ENCODE assay signal across 17 cellular contexts in the genomic region with DNA sequence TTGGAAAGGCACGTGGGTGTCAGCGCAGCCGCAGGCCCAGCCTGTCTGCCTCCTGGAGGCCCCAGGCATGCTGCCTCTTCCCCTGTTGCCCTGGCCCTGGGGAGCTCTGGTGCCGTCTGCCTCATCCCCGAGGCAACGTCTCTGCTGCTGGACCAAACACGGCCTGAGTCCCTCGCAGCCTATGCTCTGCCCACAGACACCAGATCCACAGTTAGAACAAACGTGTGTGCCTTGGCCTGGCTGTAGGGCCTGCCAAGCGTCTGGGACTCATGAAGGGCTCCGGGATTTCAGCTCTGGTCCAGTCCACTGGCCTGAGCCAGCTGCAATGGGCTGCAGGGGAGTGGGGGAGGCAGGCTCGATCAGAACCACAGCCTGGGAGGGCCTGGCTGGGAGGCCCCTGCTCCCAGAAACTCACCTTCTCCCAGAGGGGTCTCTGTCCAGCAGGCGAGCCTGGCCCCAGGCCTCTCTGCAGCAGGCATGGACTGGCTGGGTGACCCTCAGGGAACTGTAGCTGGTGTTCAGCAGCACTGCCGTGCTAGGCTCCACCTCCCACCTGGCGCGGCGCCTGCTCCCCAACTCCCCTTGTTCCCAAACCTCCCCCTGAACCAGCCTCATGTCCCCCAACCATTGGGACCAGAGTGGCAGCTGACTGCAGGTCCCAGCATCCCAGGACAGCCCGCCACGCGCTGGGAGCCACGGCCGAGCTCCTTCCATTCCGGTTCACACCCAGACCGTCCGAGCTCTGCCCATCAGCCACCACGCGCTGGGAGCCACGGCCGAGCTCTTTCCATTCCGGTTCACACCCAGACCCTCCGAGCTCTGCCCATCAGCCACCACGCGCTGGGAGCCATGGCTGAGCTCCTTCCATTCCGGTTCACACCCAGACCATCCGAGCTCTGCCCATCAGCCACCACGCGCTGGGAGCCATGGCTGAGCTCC.
DNase-seq lines count a peak whose midpoint lies in the region; ATAC-seq, FAIRE-seq and TF ChIP-seq lines count a peak whose summit lies in the region.
"Had no signal": no experiment of that assay in that cellular context is flagged by ENCODE, and none has a peak within 500 bp of the region (broad histone marks: within the 10 kb centered on the region; RNA-seq: fewer than 3 reads in every experiment).

No MANE protein-coding gene starts in this region.

- TF ChIP-seq RAD21 in K562 (CRISPR knock-in tag; conservative IDR thresholded peaks at IDR 0.05 in 1 of 2, IDR thresholded peaks at IDR 0.05 in 1 of 2), result no peak

- no peak for FAIRE-seq in K562 (lab: Jason Lieb, UNC)

- H3K9me1 ChIP-seq in K562 (ENCODE audit: control insufficient read depth, insufficient read depth, low read length), result no peaks in the 10 kb centered on the region

- H3K27me3 Mint-ChIP-seq in activated T-cell treated with anti-CD3 and anti-CD28 coated beads, Interleukin-2, amount 50 U/mL, for 4 hours (ENCODE audit: low read depth), result peaks cover 10% of the 10 kb centered on the region
- peaks cover 10% of the 10 kb centered on the region for H3K27me3 Mint-ChIP-seq in mesothelial cell of epicardium (ENCODE audit: low read depth)

- H3K36me3 Mint-ChIP-seq in activated T-cell treated with anti-CD3 and anti-CD28 coated beads, Interleukin-2, amount 50 U/mL, for 4 hours (ENCODE audit: insufficient read depth), result no peaks in the 10 kb centered on the region
- H3K36me3 Mint-ChIP-seq in mesothelial cell of epicardium, result no peaks in the 10 kb centered on the region
- H3K36me3 Mint-ChIP-seq: T-cell had no signal

- in situ Hi-C loops in K562 (cut with MboI), result no loop called here

- H3K4me3 Mint-ChIP-seq in activated T-cell treated with anti-CD3 and anti-CD28 coated beads, Interleukin-2, amount 50 U/mL, for 4 hours, result no peak overlapping the region
- no peak overlapping the region for H3K4me3 Mint-ChIP-seq in mesothelial cell of epicardium
- H3K4me3 Mint-ChIP-seq: T-cell had no signal

- no peaks in the 10 kb centered on the region for H3K79me2 ChIP-seq in K562 (ENCODE audit: control insufficient read depth, insufficient read depth, low read length)
- H3K79me2 ChIP-seq: parathyroid adenoma had no signal

- H3K4me1 Mint-ChIP-seq in activated T-cell treated with anti-CD3 and anti-CD28 coated beads, Interleukin-2, amount 50 U/mL, for 4 hours (ENCODE audit: low read depth), result peaks cover 18% of the 10 kb centered on the region
- peaks cover 19% of the 10 kb centered on the region for H3K4me1 Mint-ChIP-seq in mesothelial cell of epicardium

- TF ChIP-seq CTCF in K562 (IDR thresholded peaks at IDR 0.05 in 2 of 3, conservative IDR thresholded peaks at IDR 0.05 in 1 of 3; ENCODE audit: insufficient read depth in 2 of 3, low read depth in 1 of 3, low read length in 3 of 3), result no peak
- TF ChIP-seq CTCF in mesothelial cell of epicardium (IDR thresholded peaks at IDR 0.05; ENCODE audit: unreplicated experiment), result no peak
- TF ChIP-seq CTCF in stomach (IDR thresholded peaks at IDR 0.05), result no peak

- H2AFZ ChIP-seq in K562 (ENCODE audit: low read depth, low read length), result no peak overlapping the region
- H2AFZ ChIP-seq: parathyroid adenoma had no signal

- peaks cover 29 to 90% of the 10 kb centered on the region in 2 experiments; a peak in 4 of 5 replicates for H3K27me3 ChIP-seq in K562 (ENCODE audit: control insufficient read depth in 2 of 2, insufficient read depth in 2 of 2, low read length in 2 of 2)
- peaks cover 0 to 17% (median 0%) of the 10 kb centered on the region in 3 donors for H3K27me3 ChIP-seq in stomach
- H3K27me3 ChIP-seq: colonic mucosa, uterus had no signal

- H3K9ac ChIP-seq in K562 (ENCODE audit: insufficient read depth in 1 of 2, low read depth in 2 of 2, low read length in 2 of 2), result peak overlapping the region in 1 of 2 experiments; percentile 58; a peak in 1 of 4 replicates
- H3K9ac ChIP-seq: parathyroid adenoma had no signal

- no peaks in the 10 kb centered on the region for H3K9me3 Mint-ChIP-seq in activated T-cell treated with anti-CD3 and anti-CD28 coated beads, Interleukin-2, amount 50 U/mL, for 4 hours
- no peaks in the 10 kb centered on the region for H3K9me3 Mint-ChIP-seq in mesothelial cell of epicardium
- H3K9me3 Mint-ChIP-seq: T-cell had no signal

- intact Hi-C loops in K562 (cut with micrococcal nuclease), result no loop called here
- intact Hi-C loops in stomach (cut with DNase I; ENCODE audit: low total_unique reads), result no loop called here

- DNase-seq in activated T-cell treated with anti-CD3 and anti-CD28 coated beads, Interleukin-2, amount 50 U/mL, for 1 hour, result peak; percentile 13
- DNase-seq in activated T-cell treated with anti-CD3 and anti-CD28 coated beads, Interleukin-2, amount 50 U/mL, for 4 hours, result no peak
- no peak for DNase-seq in K562 (ENCODE audit: extremely low read depth in 1 of 4, low spot score in 3 of 4)
- peak; percentile 18 to 36 for DNase-seq in mesothelial cell of epicardium (ENCODE audit: low spot score in 2 of 2, unreplicated experiment in 2 of 2)
- peak; percentile 25 for DNase-seq in stomach
- no peak for DNase-seq in HCEC 1CT
- DNase-seq in AG08395 (ENCODE audit: low spot score), result no peak
- no peak for DNase-seq in NCI-H187 treated with DMSO at 0.1 percent for 48 hours (lab: John Stamatoyannopoulos, UW)
- DNase-seq: activated naive CD4-positive, alpha-beta T cell treated with anti-CD3 and anti-CD28 coated beads, Interleukin-2, amount 50 U/mL, for 16 hours; colonic mucosa; foreskin melanocyte; NCI-H1417 treated with DMSO at 0.1 percent for 48 hours; stimulated activated naive CD4-positive, alpha-beta T cell had no signal

- H3K9me3 ChIP-seq in K562 (replicated peaks; ENCODE audit: control insufficient read depth, insufficient read depth, low read depth, low read length), result no peaks in the 10 kb centered on the region
- no peaks in the 10 kb centered on the region for H3K9me3 ChIP-seq in stomach
- H3K9me3 ChIP-seq: colonic mucosa, uterus had no signal

- TF ChIP-seq EP300 in K562 (IDR thresholded peaks at IDR 0.05; ENCODE audit: low read length) (no peak), stomach (IDR thresholded peaks at IDR 0.05) (no peak)

- H3K36me3 ChIP-seq in K562 (ENCODE audit: control insufficient read depth, insufficient read depth, low read length) (no peaks in the 10 kb centered on the region), stomach (no peaks in the 10 kb centered on the region)
- H3K36me3 ChIP-seq: colonic mucosa, uterus had no signal

- POLR2A ChIA-PET in K562 (lab: Yijun Ruan, JAX), result interaction anchor here (1.6 kb wide), 1 partner anchor 15 kb away, joined by 5 read pairs; no protein-coding TSS in a partner anchor

- H3K4me2 ChIP-seq in K562 (ENCODE audit: insufficient read depth, low read length), result no peak overlapping the region

- peaks cover 10% of the 10 kb centered on the region for H4K20me1 ChIP-seq in K562 (replicated peaks; ENCODE audit: control insufficient read depth, insufficient read depth, low read length)

- H3K4me1 ChIP-seq in K562 (replicated peaks in 1 of 2; ENCODE audit: control insufficient read depth in 2 of 2, insufficient read depth in 2 of 2, low read length in 2 of 2) (peaks cover 0 to 18% of the 10 kb centered on the region in 2 experiments; a peak in 3 of 5 replicates), stomach (peaks cover 0 to 17% (median 4%) of the 10 kb centered on the region in 4 donors)
- H3K4me1 ChIP-seq: colonic mucosa, parathyroid adenoma, uterus had no signal

- H3K4me3 ChIP-seq in K562, result no peak overlapping the region
- no peak overlapping the region for H3K4me3 ChIP-seq in stomach
- H3K4me3 ChIP-seq: colonic mucosa, uterus had no signal

- no TSS peak for BruUV-seq in K562 (replicated peaks; lab: Mats Ljungman, UMichigan)

- WGBS in K562 (ENCODE audit: insufficient coverage, low coverage, missing lambda C conversion rate), result 1% methylated on average over 36 of the region's 37 CpGs
- WGBS in stomach, 5 donors, result 82 to 93% (median 91%) methylated on average over 30 to 36 of the region's 37 CpGs

- CTCF ChIA-PET in K562 (lab: Yijun Ruan, JAX; ENCODE audit: low intra/inter-chr PET ratio), result no interaction called here

- ATAC-seq in activated T-cell treated with anti-CD3 and anti-CD28 coated beads, Interleukin-2, amount 50 U/mL, for 4 hours, result no peak
- no peak; the same call in 2 of the 3 replicates for ATAC-seq in K562
- ATAC-seq: left colon, T-cell had no signal

- no peak overlapping the region for H3K27ac Mint-ChIP-seq in mesothelial cell of epicardium
- H3K27ac Mint-ChIP-seq: T-cell had no signal

- H3K27ac ChIP-seq in K562 (ENCODE audit: extremely low read depth, low read depth, low read length) (no peak overlapping the region), stomach (no peak overlapping the region)
- H3K27ac ChIP-seq: colonic mucosa, parathyroid adenoma, uterus had no signal

- no peak for TF ChIP-seq POLR2A in K562 (conservative IDR thresholded peaks at IDR 0.05)
- no peak for TF ChIP-seq POLR2A in stomach (IDR thresholded peaks at IDR 0.05)

TF ChIP-seq in K562, 482 proteins besides CTCF, POLR2A, EP300 and RAD21:
- peak; percentile 28 to 31; a peak in 2 of 4 replicates for TF ChIP-seq NRF1 (conservative IDR thresholded peaks at IDR 0.05 in 1 of 2, IDR thresholded peaks at IDR 0.05 in 1 of 2)
- no peak for TF ChIP-seq PTTG1 (tag; IDR thresholded peaks at IDR 0.05; ENCODE audit: low read depth)

Comparison
In these comparisons a context has a peak if more than half of its experiments do, and no peak if none do; other contexts are left out.
1. DNase-seq: peak in activated T-cell treated with anti-CD3 and anti-CD28 coated beads, Interleukin-2, amount 50 U/mL, for 1 hour (single experiment), mesothelial cell of epicardium (2 of 2) and stomach (single experiment); none in activated T-cell treated with anti-CD3 and anti-CD28 coated beads, Interleukin-2, amount 50 U/mL, for 4 hours (single experiment), K562 (0 of 4), HCEC 1CT (single experiment), AG08395 (single experiment) and NCI-H187 treated with DMSO at 0.1 percent for 48 hours (single experiment).